Comparison of ENCODE assay signal across 24 cellular contexts in the genomic region with DNA sequence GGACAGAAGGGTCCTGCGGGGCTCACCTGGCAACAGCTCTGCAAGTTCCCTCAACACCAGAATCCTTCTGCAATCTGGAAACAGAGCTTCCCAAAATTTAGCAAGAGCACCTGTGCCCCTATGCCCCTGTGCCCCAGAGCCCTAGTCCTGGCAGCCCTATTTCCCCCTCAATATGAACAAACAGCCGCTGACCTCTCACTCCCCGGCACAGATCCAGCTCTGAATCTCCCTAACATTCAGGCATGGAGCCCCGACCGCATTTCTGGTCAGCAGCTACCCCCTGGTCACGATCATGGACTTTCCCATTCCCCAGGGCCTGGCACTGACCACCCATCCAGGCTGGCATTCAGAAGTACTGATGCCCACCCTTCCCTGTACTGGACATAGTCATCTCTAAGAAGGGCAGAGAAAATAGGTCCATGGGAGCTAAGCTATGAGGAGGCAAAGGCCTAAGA.
DNase-seq lines count a peak whose midpoint lies in the region; ATAC-seq, FAIRE-seq and TF ChIP-seq lines count a peak whose summit lies in the region.
"Had no signal": no experiment of that assay in that cellular context is flagged by ENCODE, and none has a peak within 500 bp of the region (broad histone marks: within the 10 kb centered on the region; RNA-seq: fewer than 3 reads in every experiment).

No MANE protein-coding gene starts in this region.

- no peak for TF ChIP-seq RAD21 in HepG2 (CRISPR knock-in tag; IDR thresholded peaks at IDR 0.05)

- H3K4me3 ChIP-seq in HepG2 (replicated peaks in 1 of 3; ENCODE audit: insufficient read depth in 1 of 3, low read depth in 2 of 3, low read length in 3 of 3) = peak overlapping the region; percentile 77 to 92 (median 88)
- H3K4me3 ChIP-seq in right lobe of liver = no peak overlapping the region
- H3K4me3 ChIP-seq in SU-DHL-6 (ENCODE audit: insufficient read depth, low read length, poor library complexity, severe bottlenecking) = no peak overlapping the region
- no peak overlapping the region for H3K4me3 ChIP-seq in esophagus muscularis mucosa
- no peak overlapping the region for H3K4me3 ChIP-seq in smooth muscle cell
- H3K4me3 ChIP-seq: coronary artery, gastrocnemius medialis, mucosa of descending colon had no signal

- ATAC-seq in HepG2 (no peak), right lobe of liver (no peak), GM21529 (IDR thresholded peaks at IDR 0.05; ENCODE audit: unreplicated experiment) (no peak), HG03159 (IDR thresholded peaks at IDR 0.05; ENCODE audit: unreplicated experiment) (no peak)
- ATAC-seq: activated CD8-positive, alpha-beta memory T cell treated with anti-CD3 and anti-CD28 coated beads, Interleukin-2, amount 10 ng/mL, durations not matched to agents 7 days and 5 days; gastrocnemius medialis; mucosa of descending colon; natural killer cell treated with Interleukin-12 subunit alpha and Interleukin-12 subunit beta and Interleukin-15 and Interleukin-18, amount 100 ng/mL, for 72 hours had no signal

- no peaks in the 10 kb centered on the region for H3K9me2 ChIP-seq in SU-DHL-6 (replicated peaks; ENCODE audit: insufficient read depth, low read length)

- WGBS in HepG2 (ENCODE audit: low lambda C conversion rate) = 4% methylated on average over 5 of the region's 6 CpGs
- 100% methylated on average over 1 of the region's 6 CpGs for WGBS in right lobe of liver (ENCODE audit: insufficient coverage, low coverage, low lambda C conversion rate, missing lambda C conversion rate)
- WGBS in esophagus muscularis mucosa = 96% methylated on average over 5 of the region's 6 CpGs
- WGBS in smooth muscle cell (ENCODE audit: low lambda C conversion rate) = 95% methylated on average over 6 of the region's 6 CpGs

- H3K79me2 ChIP-seq in HepG2 (ENCODE audit: insufficient read depth, low read length) = peaks cover 13% of the 10 kb centered on the region
- no peaks in the 10 kb centered on the region for H3K79me2 ChIP-seq in SU-DHL-6 (ENCODE audit: insufficient read depth, low read length)
- no peaks in the 10 kb centered on the region for H3K79me2 ChIP-seq in smooth muscle cell (ENCODE audit: low read depth)

- H4K20me1 ChIP-seq in HepG2 (ENCODE audit: insufficient read depth, low read length) = no peaks in the 10 kb centered on the region
- H4K20me1 ChIP-seq in SU-DHL-6 (ENCODE audit: low read depth, low read length) = no peaks in the 10 kb centered on the region
- H4K20me1 ChIP-seq in smooth muscle cell (ENCODE audit: low read depth) = peaks cover 14% of the 10 kb centered on the region

- H3K27me3 ChIP-seq in HepG2 (ENCODE audit: control insufficient read depth in 1 of 2, insufficient read depth in 2 of 2, low read length in 2 of 2) = no peaks in the 10 kb centered on the region
- no peaks in the 10 kb centered on the region for H3K27me3 ChIP-seq in right lobe of liver
- no peaks in the 10 kb centered on the region for H3K27me3 ChIP-seq in SU-DHL-6 (ENCODE audit: low read length)
- H3K27me3 ChIP-seq in esophagus muscularis mucosa = peaks cover 0 to 7% (median 0%) of the 10 kb centered on the region in 4 donors
- H3K27me3 ChIP-seq in smooth muscle cell (ENCODE audit: low read depth) = peaks cover 6% of the 10 kb centered on the region
- H3K27me3 ChIP-seq: gastrocnemius medialis had no signal

- intact Hi-C loops in HepG2 (cut with micrococcal nuclease; ENCODE audit: unreplicated experiment) (loop anchor here (5.0 kb wide), 1 partner anchor 111 kb away; the partner anchor contains the start of gene SMURF2), right lobe of liver (cut with DNase I) (no loop called here), esophagus muscularis mucosa (cut with DNase I) (no loop called here)

- H3K27ac ChIP-seq in HepG2 (ENCODE audit: extremely low read length, insufficient read depth, low read length) (no peak overlapping the region), right lobe of liver (no peak overlapping the region), SU-DHL-6 (ENCODE audit: low read depth, low read length) (no peak overlapping the region), esophagus muscularis mucosa (replicated peaks in 1 of 4) (no peak overlapping the region), smooth muscle cell (ENCODE audit: low read depth) (no peak overlapping the region)
- H3K27ac ChIP-seq: coronary artery, gastrocnemius medialis had no signal

- no peak for TF ChIP-seq CTCF in HepG2 (CRISPR knock-in tag; IDR thresholded peaks at IDR 0.05)
- no peak for TF ChIP-seq CTCF in right lobe of liver (IDR thresholded peaks at IDR 0.05)
- TF ChIP-seq CTCF in SU-DHL-6 (IDR thresholded peaks at IDR 0.05; ENCODE audit: insufficient read depth, low read length, poor library complexity, severe bottlenecking) = no peak
- no peak for TF ChIP-seq CTCF in esophagus muscularis mucosa (IDR thresholded peaks at IDR 0.05)
- no peak for TF ChIP-seq CTCF in smooth muscle cell (IDR thresholded peaks at IDR 0.05; ENCODE audit: borderline replicate concordance, insufficient read depth, poor library complexity, severe bottlenecking)

- TF ChIP-seq POLR2A in HepG2 (IDR thresholded peaks at IDR 0.05; ENCODE audit: insufficient read depth in 1 of 2, low read depth in 2 of 2, low read length in 2 of 2) = no peak
- TF ChIP-seq POLR2A in right lobe of liver (IDR thresholded peaks at IDR 0.05) = no peak
- TF ChIP-seq POLR2A in esophagus muscularis mucosa (IDR thresholded peaks at IDR 0.05; ENCODE audit: low read depth) = no peak

- H3K36me3 ChIP-seq in HepG2 (replicated peaks in 1 of 2; ENCODE audit: control insufficient read depth in 1 of 2, insufficient read depth in 2 of 2, low read length in 2 of 2) = no peaks in the 10 kb centered on the region
- H3K36me3 ChIP-seq in right lobe of liver = no peaks in the 10 kb centered on the region
- H3K36me3 ChIP-seq in SU-DHL-6 (ENCODE audit: low read length) = no peaks in the 10 kb centered on the region
- H3K36me3 ChIP-seq in esophagus muscularis mucosa = peaks cover 0 to 23% (median 0%) of the 10 kb centered on the region in 4 donors
- no peaks in the 10 kb centered on the region for H3K36me3 ChIP-seq in smooth muscle cell (ENCODE audit: low read depth)

- H3K9me3 ChIP-seq in HepG2 (ENCODE audit: low read length) (no peaks in the 10 kb centered on the region), right lobe of liver (no peaks in the 10 kb centered on the region), SU-DHL-6 (ENCODE audit: insufficient read depth, low read length) (no peaks in the 10 kb centered on the region), esophagus muscularis mucosa (no peaks in the 10 kb centered on the region), smooth muscle cell (replicated peaks; ENCODE audit: low read depth) (no peaks in the 10 kb centered on the region)
- H3K9me3 ChIP-seq: gastrocnemius medialis, mucosa of descending colon had no signal

- H3F3A ChIP-seq in SU-DHL-6 (ENCODE audit: insufficient read depth) = 0 out of 2 replicates have a peak, but pooled peaks cover 6% of the 10 kb centered on the region
- no peaks in the 10 kb centered on the region for H3F3A ChIP-seq in smooth muscle cell (ENCODE audit: low read depth)

- no peak for FAIRE-seq in HepG2 (lab: Jason Lieb, UNC)
- FAIRE-seq in HTR-8/SVneo (lab: Jason Lieb, UNC) = no peak
- FAIRE-seq: G401.6 had no signal

- BruUV-seq in HepG2 (replicated peaks; lab: Mats Ljungman, UMichigan) = no TSS peak

- CTCF ChIA-PET in HepG2 (lab: Yijun Ruan, JAX; ENCODE audit: low intra/inter-chr PET ratio, low total read pairs) = no interaction called here

- peak overlapping the region; percentile 98 for H3K4me2 ChIP-seq in HepG2 (ENCODE audit: low read depth, low read length)
- peak overlapping the region; percentile 75 for H3K4me2 ChIP-seq in SU-DHL-6 (ENCODE audit: low read depth, low read length, poor library complexity, severe bottlenecking)
- no peak overlapping the region for H3K4me2 ChIP-seq in smooth muscle cell

- POLR2A ChIA-PET in HepG2 (lab: Yijun Ruan, JAX) = interaction anchor here (1.3 to 3.0 kb wide), 3 partner anchors 9 to 276 kb away, joined by 4 to 11 read pairs (median 8); partner anchors contain the start of gene POLG2

- no peak for TF ChIP-seq EP300 in HepG2 (IDR thresholded peaks at IDR 0.05; ENCODE audit: low read depth in 2 of 2, low read length in 2 of 2)
- no peak for TF ChIP-seq EP300 in HepG2 (CRISPR knock-in tag; IDR thresholded peaks at IDR 0.05; ENCODE audit: borderline replicate concordance)
- no peak for TF ChIP-seq EP300 in esophagus muscularis mucosa (IDR thresholded peaks at IDR 0.05)

- in situ Hi-C loops in HepG2 (cut with HindIII; ENCODE audit: extremely low pct_ligation_motif_present, low pct_unique_long_range_greater_than_20kb) = no loop called here

- H2AFZ ChIP-seq in HepG2 (ENCODE audit: low read length) (no peak overlapping the region), SU-DHL-6 (ENCODE audit: low read depth, low read length, severe bottlenecking) (no peak overlapping the region), smooth muscle cell (ENCODE audit: low read depth) (no peak overlapping the region)

- H3K9ac ChIP-seq in HepG2 (ENCODE audit: insufficient read depth, low read depth, low read length) (peak overlapping the region; percentile 72; the same call in 1 of the 2 replicates), SU-DHL-6 (ENCODE audit: low read length) (no peak overlapping the region), smooth muscle cell (ENCODE audit: low read depth) (no peak overlapping the region)

- no peak for DNase-seq in HepG2 (ENCODE audit: low spot score)
- DNase-seq in right lobe of liver = no peak
- peak; percentile 91 for DNase-seq in esophagus muscularis mucosa (ENCODE audit: extremely low spot score)
- DNase-seq in smooth muscle cell (lab: John Stamatoyannopoulos, UW; ENCODE audit: unreplicated experiment) = no peak
- no peak for DNase-seq in HTR-8/SVneo (ENCODE audit: insufficient read length, low spot score)
- DNase-seq: activated CD4-positive, alpha-beta T cell treated with anti-CD3 and anti-CD28 coated beads for 48 hours; activated CD8-positive, alpha-beta memory T cell treated with anti-CD3 and anti-CD28 coated beads, Interleukin-2, amount 10 ng/mL, durations not matched to agents 7 days and 5 days; activated naive CD4-positive, alpha-beta T cell treated with anti-CD3 and anti-CD28 coated beads, Interleukin-2, amount 10 ng/mL, durations not matched to agents 7 days and 5 days; activated T-cell treated with anti-CD3 and anti-CD28 coated beads, Interleukin-2, amount 50 U/mL, for 48 hours; amniotic stem cell; DMS53; gastrocnemius medialis; KG1; NCI-H1417 treated with DMSO at 0.1 percent for 48 hours; NCI-H2081; NCI-H446; stimulated activated CD4-positive, alpha-beta T cell treated with anti-CD3 and anti-CD28 coated beads, Interleukin-4, amount 100 ng/mL, for 1 hour had no signal

- H3K4me1 ChIP-seq in HepG2 (ENCODE audit: insufficient read depth, low read length) (peaks cover 45% of the 10 kb centered on the region), right lobe of liver (peaks cover 0 to 9% (median 0%) of the 10 kb centered on the region in 4 donors), esophagus muscularis mucosa (peaks cover 13 to 34% (median 26%) of the 10 kb centered on the region in 4 donors), smooth muscle cell (ENCODE audit: low read depth) (peaks cover 9% of the 10 kb centered on the region)

TF ChIP-seq in HepG2, 621 proteins besides CTCF, POLR2A, EP300 and RAD21 (continues in another document):
- TF ChIP-seq TCF12 (IDR thresholded peaks at IDR 0.05) (no peak), TCF12 (CRISPR knock-in tag; IDR thresholded peaks at IDR 0.05) (no peak)

Comparison
In these comparisons a context has a peak if more than half of its experiments do, and no peak if none do; other contexts are left out.
1. H3K4me3 ChIP-seq: peak in HepG2 (3 of 3); none in right lobe of liver (0 of 3), SU-DHL-6 (single experiment), esophagus muscularis mucosa (0 of 4) and smooth muscle cell (single experiment).